ENCODE assay signal across 9 cellular contexts in the genomic region with DNA sequence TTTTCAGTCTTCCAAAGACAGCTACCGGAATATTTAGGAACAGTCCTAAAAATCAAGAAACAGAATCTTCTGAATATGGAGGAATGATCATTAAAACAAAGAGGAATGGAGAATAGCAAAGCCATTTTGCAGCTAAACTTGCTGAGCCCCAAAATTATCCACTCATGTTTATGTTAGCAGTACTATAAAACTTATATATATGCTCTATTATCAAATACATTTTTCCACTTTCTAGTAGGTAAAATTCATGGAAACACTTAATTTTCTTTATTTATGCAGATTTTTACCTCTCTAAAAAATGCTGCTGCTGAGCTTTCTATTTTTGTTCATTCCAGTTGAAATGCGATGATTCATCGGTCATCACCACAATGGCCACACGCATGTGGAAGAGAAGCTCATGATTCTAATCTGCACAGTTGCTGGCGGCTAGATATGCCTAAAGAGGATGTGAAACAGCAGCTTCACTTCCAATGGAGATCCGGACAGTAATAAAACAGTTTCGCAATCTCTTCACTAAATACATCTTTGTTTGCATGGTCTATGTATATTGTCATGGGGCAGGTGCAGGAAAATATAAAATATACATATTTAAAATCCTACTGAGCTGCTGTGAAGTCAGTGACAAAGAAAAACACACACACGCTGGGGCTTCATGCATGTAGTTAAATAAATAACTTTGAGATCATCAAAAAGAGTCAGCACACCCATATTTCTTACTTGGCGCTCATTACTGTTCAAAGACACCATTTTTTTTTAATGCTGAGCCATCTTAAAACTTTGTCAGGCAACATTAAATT.
A peak's percentile ranks its signal among the peaks of the same experiment; 100 is the strongest.
DNase-seq lines count a peak whose midpoint lies in the region; ATAC-seq and TF ChIP-seq lines count a peak whose summit lies in the region.
"Had no signal": no experiment of that assay in that cellular context is flagged by ENCODE, and none has a peak within 500 bp of the region (broad histone marks: within the 10 kb centered on the region; RNA-seq: fewer than 3 reads in every experiment).

No MANE protein-coding gene starts in this region.

- no peaks in the 10 kb centered on the region for H3K9me3 ChIP-seq in DOHH2 (ENCODE audit: control insufficient read depth, insufficient read depth, low read length)
- H3K9me3 ChIP-seq: thoracic aorta had no signal

- no peaks in the 10 kb centered on the region for H3K9me2 ChIP-seq in DOHH2 (replicated peaks; ENCODE audit: control insufficient read depth, low read length)

- H3K4me3 Mint-ChIP-seq in activated CD4-positive, alpha-beta T cell treated with anti-CD3 and anti-CD28 coated beads, Interleukin-2, amount 10 ng/mL, durations not matched to agents 24 days and 14 days: no peak overlapping the region

- H3K27ac Mint-ChIP-seq in activated CD4-positive, alpha-beta T cell treated with anti-CD3 and anti-CD28 coated beads, Interleukin-2, amount 10 ng/mL, durations not matched to agents 24 days and 14 days: no peak overlapping the region

- peaks cover 14% of the 10 kb centered on the region for H3K4me1 ChIP-seq in DOHH2 (ENCODE audit: control insufficient read depth, low read length)

- ATAC-seq in GM21447 (IDR thresholded peaks at IDR 0.05; ENCODE audit: unreplicated experiment) (peak; percentile 96), HG03571 (IDR thresholded peaks at IDR 0.05; ENCODE audit: unreplicated experiment) (peak; percentile 97)

- no peaks in the 10 kb centered on the region for H3K27me3 ChIP-seq in DOHH2 (ENCODE audit: control insufficient read depth, low read length)

- H3K27me3 Mint-ChIP-seq in activated CD4-positive, alpha-beta T cell treated with anti-CD3 and anti-CD28 coated beads, Interleukin-2, amount 10 ng/mL, durations not matched to agents 24 days and 14 days: no peaks in the 10 kb centered on the region

- no peaks in the 10 kb centered on the region for H4K20me1 ChIP-seq in DOHH2 (ENCODE audit: control insufficient read depth, insufficient read depth, low read depth, low read length)

- H3K79me2 ChIP-seq in DOHH2 (ENCODE audit: control insufficient read depth, low read length): no peaks in the 10 kb centered on the region

- intact Hi-C loops in activated CD4-positive, alpha-beta T cell treated with anti-CD3 and anti-CD28 coated beads, Interleukin-2, amount 10 ng/mL, durations not matched to agents 24 days and 14 days (cut with micrococcal nuclease): no loop called here

- H3K36me3 Mint-ChIP-seq in activated CD4-positive, alpha-beta T cell treated with anti-CD3 and anti-CD28 coated beads, Interleukin-2, amount 10 ng/mL, durations not matched to agents 24 days and 14 days (ENCODE audit: low read depth): no peaks in the 10 kb centered on the region

- H3K36me3 ChIP-seq in DOHH2 (ENCODE audit: control insufficient read depth, low read length): no peaks in the 10 kb centered on the region
- H3K36me3 ChIP-seq: thoracic aorta had no signal

- 0 out of 2 replicates have a peak overlapping the region, but pooled peaks have one; percentile 7 for H3K27ac ChIP-seq in DOHH2 (ENCODE audit: low read depth, low read length)
- H3K27ac ChIP-seq: thoracic aorta had no signal

- no peaks in the 10 kb centered on the region for H3K4me1 Mint-ChIP-seq in activated CD4-positive, alpha-beta T cell treated with anti-CD3 and anti-CD28 coated beads, Interleukin-2, amount 10 ng/mL, durations not matched to agents 24 days and 14 days

- DNase-seq in SIG-M5 (lab: John Stamatoyannopoulos, UW) (peak; percentile 98), glomerular visceral epithelial cell (ENCODE audit: extremely low spot score) (peak; percentile 81), DMS 273 (lab: John Stamatoyannopoulos, UW; ENCODE audit: unreplicated experiment) (no peak)
- no peak for DNase-seq in stimulated activated naive CD4-positive, alpha-beta T cell (lab: John Stamatoyannopoulos, UW)
- no peak for DNase-seq in activated CD4-positive, alpha-beta T cell treated with anti-CD3 and anti-CD28 coated beads, Interleukin-2, amount 10 ng/mL, durations not matched to agents 24 days and 14 days

- H3F3A ChIP-seq in DOHH2 (ENCODE audit: control insufficient read depth, insufficient read depth): no peaks in the 10 kb centered on the region

- H3K4me2 ChIP-seq in DOHH2 (ENCODE audit: low read length): peak overlapping the region; percentile 16

- TF ChIP-seq CTCF in DOHH2 (IDR thresholded peaks at IDR 0.05; ENCODE audit: low read depth, low read length, poor library complexity, severe bottlenecking): no peak

- no peak overlapping the region for H3K4me3 ChIP-seq in DOHH2 (ENCODE audit: low read length)
- H3K4me3 ChIP-seq: thoracic aorta had no signal

- no peaks in the 10 kb centered on the region for H3K9me3 Mint-ChIP-seq in activated CD4-positive, alpha-beta T cell treated with anti-CD3 and anti-CD28 coated beads, Interleukin-2, amount 10 ng/mL, durations not matched to agents 24 days and 14 days

Comparison
In these comparisons a context has a peak if more than half of its experiments do, and no peak if none do; other contexts are left out.
1. DNase-seq: peak in SIG-M5 (single experiment) and glomerular visceral epithelial cell (single experiment); none in stimulated activated naive CD4-positive, alpha-beta T cell (0 of 6), DMS 273 (single experiment) and activated CD4-positive, alpha-beta T cell treated with anti-CD3 and anti-CD28 coated beads, Interleukin-2, amount 10 ng/mL, durations not matched to agents 24 days and 14 days (single experiment).